In the genomic region with DNA sequence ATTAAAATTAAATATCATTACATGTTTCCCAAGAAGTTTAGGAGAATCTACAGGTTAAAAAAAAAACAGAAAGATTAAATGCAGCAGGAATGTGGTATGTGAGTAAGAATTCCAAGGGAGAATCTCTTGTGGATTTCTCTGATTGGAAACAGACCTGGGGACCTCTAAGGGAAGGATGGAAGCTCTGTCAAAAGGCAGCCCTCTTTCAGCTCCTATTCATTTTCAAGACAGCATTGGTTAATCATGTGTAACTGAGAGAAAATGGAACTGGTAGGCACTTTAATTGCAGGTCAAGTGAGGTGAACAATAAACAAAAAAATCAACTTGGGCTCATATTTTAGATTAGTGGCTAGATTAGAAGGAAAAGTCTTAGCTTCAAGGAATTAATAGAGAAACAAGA, we compare ENCODE assay signal across 23 cellular contexts.
DNase-seq lines count a peak whose midpoint lies in the region; ATAC-seq, FAIRE-seq and TF ChIP-seq lines count a peak whose summit lies in the region.
"Had no signal": no experiment of that assay in that cellular context is flagged by ENCODE, and none has a peak within 500 bp of the region (broad histone marks: within the 10 kb centered on the region; RNA-seq: fewer than 3 reads in every experiment).

No MANE protein-coding gene starts in this region.

- no peak overlapping the region for H2BK12ac ChIP-seq in neuronal stem cell (ENCODE audit: low read length)

- H3K4ac ChIP-seq in neuronal stem cell (ENCODE audit: low read length) = no peak overlapping the region

- no peaks in the 10 kb centered on the region for H3K36me3 ChIP-seq in K562 (ENCODE audit: control insufficient read depth, insufficient read depth, low read length)
- no peaks in the 10 kb centered on the region for H3K36me3 ChIP-seq in neuronal stem cell (replicated peaks in 1 of 2; ENCODE audit: control insufficient read depth in 2 of 2, insufficient read depth in 2 of 2, low read length in 2 of 2)
- peaks cover 0 to 2% of the 10 kb centered on the region in 2 donors for H3K36me3 ChIP-seq in psoas muscle (ENCODE audit: insufficient read depth in 1 of 2, low read depth in 1 of 2)

- H3K79me2 ChIP-seq in K562 (ENCODE audit: control insufficient read depth, insufficient read depth, low read length) = no peaks in the 10 kb centered on the region

- POLR2A ChIA-PET in K562 (lab: Yijun Ruan, JAX) = interaction anchor here (1.1 kb wide), 1 partner anchor 25 kb away, joined by 3 read pairs; no protein-coding TSS in a partner anchor

- TF ChIP-seq EP300 in K562 (IDR thresholded peaks at IDR 0.05; ENCODE audit: low read length) = no peak

- no peak overlapping the region for H3K23ac ChIP-seq in neuronal stem cell (ENCODE audit: low read depth, low read length, poor library complexity)

- H2BK5ac ChIP-seq in neuronal stem cell (ENCODE audit: low read length) = no peak overlapping the region

- H3K27me3 ChIP-seq in K562 (ENCODE audit: control insufficient read depth in 2 of 2, insufficient read depth in 2 of 2, low read length in 2 of 2) (no peaks in the 10 kb centered on the region), neuronal stem cell (ENCODE audit: control insufficient read depth in 3 of 3, insufficient read depth in 3 of 3, low read depth in 1 of 3, low read length in 3 of 3) (peaks cover 0 to 5% (median 0%) of the 10 kb centered on the region in 3 experiments), psoas muscle (ENCODE audit: insufficient read depth in 3 of 3, low read length in 2 of 3) (no peaks in the 10 kb centered on the region)

- no peaks in the 10 kb centered on the region for H3K9me3 ChIP-seq in K562 (replicated peaks; ENCODE audit: control insufficient read depth, insufficient read depth, low read depth, low read length)
- no peaks in the 10 kb centered on the region for H3K9me3 ChIP-seq in neuronal stem cell (replicated peaks in 1 of 2; ENCODE audit: control insufficient read depth in 2 of 2, insufficient read depth in 1 of 2, low read depth in 1 of 2, low read length in 2 of 2)
- H3K9me3 ChIP-seq in psoas muscle = no peaks in the 10 kb centered on the region

- no peak overlapping the region for H4K8ac ChIP-seq in neuronal stem cell (ENCODE audit: low read depth, low read length)

- no TSS peak for BruUV-seq in K562 (replicated peaks; lab: Mats Ljungman, UMichigan)

- H3K9ac ChIP-seq in K562 (ENCODE audit: insufficient read depth in 1 of 2, low read depth in 2 of 2, low read length in 2 of 2) = no peak overlapping the region
- H3K9ac ChIP-seq in neuronal stem cell (ENCODE audit: low read depth, low read length, poor library complexity) = no peak overlapping the region

- no peaks in the 10 kb centered on the region for H3K79me1 ChIP-seq in neuronal stem cell (ENCODE audit: low read depth, low read length)

- H3K27ac ChIP-seq in K562 (ENCODE audit: extremely low read depth, low read depth, low read length) (no peak overlapping the region), neuronal stem cell (replicated peaks; ENCODE audit: low read length) (peak overlapping the region; percentile 24), psoas muscle (no peak overlapping the region)
- H3K27ac ChIP-seq: HL-60, RWPE1 had no signal

- TF ChIP-seq CTCF in K562 (IDR thresholded peaks at IDR 0.05 in 2 of 3, conservative IDR thresholded peaks at IDR 0.05 in 1 of 3; ENCODE audit: insufficient read depth in 2 of 3, low read depth in 1 of 3, low read length in 3 of 3) (no peak), psoas muscle (IDR thresholded peaks at IDR 0.05) (no peak)

- H3K4me1 ChIP-seq in K562 (replicated peaks in 1 of 2; ENCODE audit: control insufficient read depth in 2 of 2, insufficient read depth in 2 of 2, low read length in 2 of 2) (peaks cover 0 to 39% of the 10 kb centered on the region in 2 experiments; a peak in 4 of 5 replicates), neuronal stem cell (ENCODE audit: control insufficient read depth in 2 of 2, insufficient read depth in 1 of 2, low read depth in 1 of 2, low read length in 2 of 2) (peaks cover 0 to 4% of the 10 kb centered on the region in 2 donors), psoas muscle (no peaks in the 10 kb centered on the region)

- H2BK15ac ChIP-seq in neuronal stem cell (ENCODE audit: low read length) = no peak overlapping the region

- DNase-seq in NCI-H510A treated with DMSO at 0.1 percent for 48 hours (lab: John Stamatoyannopoulos, UW) (peak; percentile 45), NCI-H510A (lab: John Stamatoyannopoulos, UW) (no peak), NCI-H146 (lab: John Stamatoyannopoulos, UW) (peak; percentile 66), K562 (ENCODE audit: extremely low read depth in 1 of 4, low spot score in 3 of 4) (no peak), neuronal stem cell (ENCODE audit: low spot score) (no peak), psoas muscle (no peak), GDM1 (lab: John Stamatoyannopoulos, UW) (no peak)
- DNase-seq: 8988T; Calu3; CD4-positive, alpha-beta memory T cell; GOT3; NCI-H1105 treated with DMSO at 0.1 percent for 48 hours; NCI-H187 treated with DMSO at 0.1 percent for 48 hours; NCI-H2171 treated with DMSO at 0.1 percent for 48 hours; NCI-H446 treated with DMSO at 0.1 percent for 48 hours; NK-92 treated with Interleukin-12 subunit alpha and Interleukin-12 subunit beta, amount 100 ng/mL, for 24 hours; OCI-M1 had no signal

- H3K14ac ChIP-seq in neuronal stem cell (ENCODE audit: low read length) = no peak overlapping the region

- H2BK120ac ChIP-seq in neuronal stem cell (ENCODE audit: low read depth, low read length) = no peak overlapping the region

- CTCF ChIA-PET in K562 (lab: Yijun Ruan, JAX; ENCODE audit: low intra/inter-chr PET ratio) = no interaction called here

- ATAC-seq in K562 = no peak
- no peak for ATAC-seq in HG03460 (IDR thresholded peaks at IDR 0.05; ENCODE audit: unreplicated experiment)
- no peak for ATAC-seq in psoas muscle
- ATAC-seq: GM12878 had no signal

- H4K20me1 ChIP-seq in K562 (replicated peaks; ENCODE audit: control insufficient read depth, insufficient read depth, low read length) = no peaks in the 10 kb centered on the region

- TF ChIP-seq RAD21 in K562 (CRISPR knock-in tag; conservative IDR thresholded peaks at IDR 0.05 in 1 of 2, IDR thresholded peaks at IDR 0.05 in 1 of 2) = no peak

- in situ Hi-C loops in K562 (cut with MboI) = no loop called here

- no peak for FAIRE-seq in K562 (lab: Jason Lieb, UNC)
- FAIRE-seq: GM12878, GM18507, HTR-8/SVneo had no signal

- 0 out of 2 replicates have a peak overlapping the region, but pooled peaks have one; percentile 13 for H2AFZ ChIP-seq in K562 (ENCODE audit: low read depth, low read length)
- H2AFZ ChIP-seq in neuronal stem cell (ENCODE audit: low read length) = no peak overlapping the region

- no peak overlapping the region for H3K4me2 ChIP-seq in K562 (ENCODE audit: insufficient read depth, low read length)
- H3K4me2 ChIP-seq in neuronal stem cell (ENCODE audit: insufficient read depth, low read length, poor library complexity, severe bottlenecking) = no peak overlapping the region

- no peaks in the 10 kb centered on the region for H3K9me1 ChIP-seq in K562 (ENCODE audit: control insufficient read depth, insufficient read depth, low read length)

- no peak overlapping the region for H2AK5ac ChIP-seq in neuronal stem cell (ENCODE audit: low read depth, low read length)

- H3K18ac ChIP-seq in neuronal stem cell (ENCODE audit: low read length) = no peak overlapping the region

- TF ChIP-seq POLR2A in K562 (conservative IDR thresholded peaks at IDR 0.05) = no peak

- H3K4me3 ChIP-seq in K562 (no peak overlapping the region), neuronal stem cell (ENCODE audit: low read length in 2 of 2) (no peak overlapping the region), psoas muscle (no peak overlapping the region)
- H3K4me3 ChIP-seq: GM12878 had no signal

- intact Hi-C loops in K562 (cut with micrococcal nuclease) (no loop called here), psoas muscle (cut with DNase I) (no loop called here)

- no peak overlapping the region for H4K91ac ChIP-seq in neuronal stem cell (ENCODE audit: low read depth, low read length, poor library complexity)

TF ChIP-seq in K562, 482 proteins besides CTCF, POLR2A, EP300 and RAD21:
- TF ChIP-seq ZNF644 (tag; IDR thresholded peaks at IDR 0.05; ENCODE audit: low read depth) (no peak), ZNF830 (CRISPR knock-in tag; IDR thresholded peaks at IDR 0.05) (no peak), ZZZ3 (IDR thresholded peaks at IDR 0.05) (no peak), SPI1 (IDR thresholded peaks at IDR 0.05; ENCODE audit: borderline replicate concordance, low read depth, low read length) (no peak), ZNF583 (CRISPR knock-in tag; IDR thresholded peaks at IDR 0.05) (no peak), ZBTB43 (CRISPR knock-in tag; IDR thresholded peaks at IDR 0.05) (no peak), IFI16 (CRISPR knock-in tag; IDR thresholded peaks at IDR 0.05) (no peak)

Comparison
In these comparisons a context has a peak if more than half of its experiments do, and no peak if none do; other contexts are left out.
1. DNase-seq: peak in NCI-H510A treated with DMSO at 0.1 percent for 48 hours (single experiment) and NCI-H146 (single experiment); none in NCI-H510A (single experiment), K562 (0 of 4), neuronal stem cell (single experiment), psoas muscle (0 of 2) and GDM1 (single experiment).